ENCODE assay signal across 9 cellular contexts in genomic region chr11:61793829-61794204, GRCh38. TPM values are rescaled to one million over a fixed set of nuclear protein-coding genes. Genes with fewer than 3 reads are reported as not detected.
DNase-seq lines count a peak whose midpoint lies in the region; ATAC-seq and TF ChIP-seq lines count a peak whose summit lies in the region.
"Had no signal": no experiment of that assay in that cellular context is flagged by ENCODE, and none has a peak within 500 bp of the region (broad histone marks: within the 10 kb centered on the region; RNA-seq: fewer than 3 reads in every experiment).

No MANE protein-coding gene starts in this region.

- WGBS in smooth muscle cell (ENCODE audit: low lambda C conversion rate), result 86% methylated on average over 3 of the region's 3 CpGs

- H2AFZ ChIP-seq in fibroblast of lung (ENCODE audit: low read length) (no peak overlapping the region), smooth muscle cell (ENCODE audit: low read depth) (no peak overlapping the region)

- peaks cover 55% of the 10 kb centered on the region for H3K4me1 Mint-ChIP-seq in activated T-cell treated with anti-CD3 and anti-CD28 coated beads, Interleukin-2, amount 50 U/mL, for 24 hours (ENCODE audit: low read depth)

- H3K36me3 ChIP-seq in SJCRH30 (peaks cover 32% of the 10 kb centered on the region), fibroblast of lung (ENCODE audit: control insufficient read depth, insufficient read depth, low read length) (peaks cover 12% of the 10 kb centered on the region), smooth muscle cell (ENCODE audit: low read depth) (no peaks in the 10 kb centered on the region)

- no peaks in the 10 kb centered on the region for H3K9me3 ChIP-seq in SJCRH30 (replicated peaks)
- H3K9me3 ChIP-seq in fibroblast of lung (ENCODE audit: control insufficient read depth, insufficient read depth, low read depth, low read length), result no peaks in the 10 kb centered on the region
- H3K9me3 ChIP-seq in smooth muscle cell (replicated peaks; ENCODE audit: low read depth), result no peaks in the 10 kb centered on the region

- H3K4me3 Mint-ChIP-seq in activated T-cell treated with anti-CD3 and anti-CD28 coated beads, Interleukin-2, amount 50 U/mL, for 24 hours, result peak overlapping the region; percentile 92

- H3K9ac ChIP-seq in fibroblast of lung (ENCODE audit: insufficient read depth, low read length) (peak overlapping the region; percentile 98), smooth muscle cell (ENCODE audit: low read depth) (peak overlapping the region; percentile 96)

- no peak for ATAC-seq in GM18873 (IDR thresholded peaks at IDR 0.05; ENCODE audit: low FRiP score, unreplicated experiment)

- peaks cover 7% of the 10 kb centered on the region for H3F3A ChIP-seq in smooth muscle cell (ENCODE audit: low read depth)

- H3K27ac ChIP-seq in SJCRH30, result peak overlapping the region; percentile 99
- H3K27ac ChIP-seq in fibroblast of lung (ENCODE audit: insufficient read depth, low read length), result peak overlapping the region; percentile 100
- H3K27ac ChIP-seq in smooth muscle cell (ENCODE audit: low read depth), result no peak overlapping the region

- TF ChIP-seq CTCF in fibroblast of lung (conservative IDR thresholded peaks at IDR 0.05 in 1 of 2, IDR thresholded peaks at IDR 0.05 in 1 of 2; ENCODE audit: low read depth in 1 of 2, low read length in 2 of 2) (no peak), smooth muscle cell (IDR thresholded peaks at IDR 0.05; ENCODE audit: borderline replicate concordance, insufficient read depth, poor library complexity, severe bottlenecking) (no peak)

- H3K4me2 ChIP-seq in fibroblast of lung (ENCODE audit: extremely low read depth, insufficient read depth, low read length) (peak overlapping the region; percentile 84), smooth muscle cell (peak overlapping the region; percentile 91)

- H3K4me1 ChIP-seq in SJCRH30 (0 out of 2 replicates have a peak, but pooled peaks cover 3% of the 10 kb centered on the region), fibroblast of lung (ENCODE audit: control insufficient read depth, extremely low read depth, insufficient read depth, low read length) (peaks cover 4% of the 10 kb centered on the region), smooth muscle cell (ENCODE audit: low read depth) (peaks cover 16% of the 10 kb centered on the region)

- H3K27me3 ChIP-seq in SJCRH30 (no peaks in the 10 kb centered on the region), fibroblast of lung (ENCODE audit: control insufficient read depth, insufficient read depth, low read length) (no peaks in the 10 kb centered on the region), smooth muscle cell (ENCODE audit: low read depth) (no peaks in the 10 kb centered on the region)

- H3K4me3 ChIP-seq in SJCRH30, result peak overlapping the region; percentile 91
- peak overlapping the region; percentile 78 to 100 (median 94) for H3K4me3 ChIP-seq in fibroblast of lung (replicated peaks in 1 of 4; ENCODE audit: control extremely low read depth in 1 of 4, insufficient read depth in 1 of 4, low read depth in 3 of 4, low read length in 4 of 4)
- peak overlapping the region; percentile 78 for H3K4me3 ChIP-seq in smooth muscle cell

- H4K20me1 ChIP-seq in fibroblast of lung (ENCODE audit: control insufficient read depth, extremely low read depth, insufficient read depth, low read length) (no peaks in the 10 kb centered on the region), smooth muscle cell (ENCODE audit: low read depth) (no peaks in the 10 kb centered on the region)

- peak overlapping the region; percentile 100 for H3K27ac Mint-ChIP-seq in activated T-cell treated with anti-CD3 and anti-CD28 coated beads, Interleukin-2, amount 50 U/mL, for 24 hours

- peaks cover 91% of the 10 kb centered on the region for H3K36me3 Mint-ChIP-seq in activated T-cell treated with anti-CD3 and anti-CD28 coated beads, Interleukin-2, amount 50 U/mL, for 24 hours (ENCODE audit: low read depth)

- peaks cover 70% of the 10 kb centered on the region for H3K79me2 ChIP-seq in fibroblast of lung (ENCODE audit: control insufficient read depth, insufficient read depth, low read length)
- H3K79me2 ChIP-seq in smooth muscle cell (ENCODE audit: low read depth), result peaks cover 39% of the 10 kb centered on the region

- DNase-seq in activated T-cell treated with anti-CD3 and anti-CD28 coated beads, Interleukin-2, amount 50 U/mL, for 24 hours, result no peak
- DNase-seq in activated T-cell treated with anti-CD3 and anti-CD28 coated beads, Interleukin-2, amount 50 U/mL, for 48 hours, result no peak
- no peak for DNase-seq in SJCRH30
- DNase-seq in fibroblast of lung (ENCODE audit: low read depth in 2 of 2), result no peak
- no peak for DNase-seq in smooth muscle cell (lab: John Stamatoyannopoulos, UW; ENCODE audit: unreplicated experiment)
- DNase-seq in effector CD4-positive, alpha-beta T cell, result no peak
- no peak for DNase-seq in mesenteric fat pad (ENCODE audit: low spot score)
- DNase-seq: SHP77 treated with DMSO at 0.1 percent for 48 hours had no signal

- H3K9me3 Mint-ChIP-seq in activated T-cell treated with anti-CD3 and anti-CD28 coated beads, Interleukin-2, amount 50 U/mL, for 24 hours, result no peaks in the 10 kb centered on the region

- no peaks in the 10 kb centered on the region for H3K27me3 Mint-ChIP-seq in activated T-cell treated with anti-CD3 and anti-CD28 coated beads, Interleukin-2, amount 50 U/mL, for 24 hours

RNA-seq across cellular contexts. Expression of gene FEN1, which starts 1.1 kb away (rescaled TPM):
- total RNA-seq in SJCRH30 (2014; rRNA removed; shearing (Covaris generic)), result 87.3 and 92.0 TPM in 2 replicates
- total RNA-seq in fibroblast of lung (3.6 and 3.8 TPM in 2 replicates), smooth muscle cell (12.1 and 15.6 TPM in 2 replicates), mesenteric fat pad (8.0 TPM)
- polyA plus RNA-seq in fibroblast of lung (14.0 and 35.1 TPM in 2 replicates), smooth muscle cell (21.1 and 23.3 TPM in 2 replicates)
- 20.7 and 47.1 TPM in 2 replicates for polyA plus RNA-seq in fibroblast of lung (2012)
- polyA minus RNA-seq in fibroblast of lung (ENCODE audit: low replicate concordance), result 33.2 and 49.1 TPM in 2 replicates

RNA-seq across cellular contexts. Expression of gene TMEM258, which starts 1.4 kb away (rescaled TPM):
- 95.5 and 123 TPM in 2 replicates for total RNA-seq in SJCRH30 (2014; rRNA removed; shearing (Covaris generic))
- 118 and 173 TPM in 2 replicates for total RNA-seq in fibroblast of lung
- polyA plus RNA-seq in fibroblast of lung, result 245 and 281 TPM in 2 replicates
- 362 and 389 TPM in 2 replicates for polyA plus RNA-seq in fibroblast of lung (2012)
- 139 and 220 TPM in 2 replicates for polyA minus RNA-seq in fibroblast of lung (ENCODE audit: low replicate concordance)
- 97.2 and 118 TPM in 2 replicates for total RNA-seq in smooth muscle cell
- 300 and 317 TPM in 2 replicates for polyA plus RNA-seq in smooth muscle cell
- total RNA-seq in mesenteric fat pad, result 80.8 TPM

RNA-seq across cellular contexts. Expression of gene FADS1, which starts 23.0 kb away (rescaled TPM):
- 94.6 and 105 TPM in 2 replicates for total RNA-seq in SJCRH30 (2014; rRNA removed; shearing (Covaris generic))
- total RNA-seq in fibroblast of lung (151 and 208 TPM in 2 replicates), smooth muscle cell (122 and 144 TPM in 2 replicates), mesenteric fat pad (36.3 TPM)
- polyA plus RNA-seq in fibroblast of lung (109 and 173 TPM in 2 replicates), smooth muscle cell (176 and 266 TPM in 2 replicates)
- 68.7 and 126 TPM in 2 replicates for polyA plus RNA-seq in fibroblast of lung (2012)
- 140 and 162 TPM in 2 replicates for polyA minus RNA-seq in fibroblast of lung (ENCODE audit: low replicate concordance)

RNA-seq across cellular contexts. Expression of gene FADS2, which starts 34.3 kb away (rescaled TPM):
- 13.3 and 14.2 TPM in 2 replicates for total RNA-seq in SJCRH30 (2014; rRNA removed; shearing (Covaris generic))
- total RNA-seq in fibroblast of lung (266 and 418 TPM in 2 replicates), smooth muscle cell (279 and 332 TPM in 2 replicates), mesenteric fat pad (28.1 TPM)
- polyA plus RNA-seq in fibroblast of lung (687 and 932 TPM in 2 replicates), smooth muscle cell (285 and 495 TPM in 2 replicates)
- 483 and 700 TPM in 2 replicates for polyA plus RNA-seq in fibroblast of lung (2012)
- polyA minus RNA-seq in fibroblast of lung (ENCODE audit: low replicate concordance), result 1,928 and 3,022 TPM in 2 replicates

RNA-seq across cellular contexts. Expression of gene MYRF, which starts 41.4 kb away (rescaled TPM):
- 0.02 and 0.05 TPM in 2 replicates for total RNA-seq in SJCRH30 (2014; rRNA removed; shearing (Covaris generic))
- under 0.01 and 0.17 TPM in 2 replicates for total RNA-seq in fibroblast of lung
- 0.10 and 0.11 TPM in 2 replicates for polyA plus RNA-seq in fibroblast of lung
- polyA plus RNA-seq in fibroblast of lung (2012), result 0.27 and 0.28 TPM in 2 replicates
- polyA minus RNA-seq in fibroblast of lung (ENCODE audit: low replicate concordance), result 0.30 and 0.67 TPM in 2 replicates
- total RNA-seq in smooth muscle cell, result 11.1 and 12.2 TPM in 2 replicates
- 13.7 and 19.0 TPM in 2 replicates for polyA plus RNA-seq in smooth muscle cell
- 0.42 TPM for total RNA-seq in mesenteric fat pad
